In the genomic region with DNA sequence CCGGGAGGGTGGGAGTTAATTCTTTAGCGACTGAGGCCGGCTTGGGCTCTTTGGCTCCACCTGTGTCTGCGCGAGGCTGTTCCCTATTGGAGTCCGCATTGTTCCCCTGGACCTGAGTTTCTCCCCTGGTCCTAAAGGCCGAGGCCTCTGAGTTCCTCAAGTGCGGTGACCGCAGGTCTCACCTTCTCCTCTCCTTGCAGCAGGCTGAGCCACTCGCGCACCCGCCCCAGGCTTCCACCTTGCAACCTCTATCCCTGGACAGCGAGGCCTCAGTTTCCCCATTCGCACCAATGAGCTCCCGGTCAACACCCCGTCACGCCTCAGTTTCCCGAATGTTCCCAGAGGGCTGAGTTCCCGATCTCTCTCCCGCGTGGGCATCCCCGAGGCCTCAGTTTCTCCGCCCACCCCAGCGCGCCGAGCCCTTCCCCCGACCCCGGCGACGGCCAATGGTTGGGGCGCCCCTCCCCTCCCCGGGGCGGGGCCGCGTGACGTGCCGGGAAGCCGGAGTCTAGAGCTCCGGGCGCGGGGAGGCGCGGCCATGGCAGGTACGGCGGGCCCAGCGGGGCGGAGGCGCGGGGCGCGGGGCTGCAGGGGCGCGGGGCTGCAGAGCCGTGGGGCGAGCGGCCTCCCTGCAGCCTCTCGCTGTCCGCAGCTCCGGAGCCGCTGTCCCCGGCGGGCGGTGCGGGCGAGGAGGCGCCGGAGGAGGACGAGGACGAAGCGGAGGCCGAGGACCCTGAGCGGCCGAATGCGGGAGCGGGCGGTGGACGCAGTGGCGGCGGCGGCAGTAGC, we compare ENCODE assay signal across 1 cellular context.
TF ChIP-seq lines count a peak whose summit lies in the region.

A gene with protein sequence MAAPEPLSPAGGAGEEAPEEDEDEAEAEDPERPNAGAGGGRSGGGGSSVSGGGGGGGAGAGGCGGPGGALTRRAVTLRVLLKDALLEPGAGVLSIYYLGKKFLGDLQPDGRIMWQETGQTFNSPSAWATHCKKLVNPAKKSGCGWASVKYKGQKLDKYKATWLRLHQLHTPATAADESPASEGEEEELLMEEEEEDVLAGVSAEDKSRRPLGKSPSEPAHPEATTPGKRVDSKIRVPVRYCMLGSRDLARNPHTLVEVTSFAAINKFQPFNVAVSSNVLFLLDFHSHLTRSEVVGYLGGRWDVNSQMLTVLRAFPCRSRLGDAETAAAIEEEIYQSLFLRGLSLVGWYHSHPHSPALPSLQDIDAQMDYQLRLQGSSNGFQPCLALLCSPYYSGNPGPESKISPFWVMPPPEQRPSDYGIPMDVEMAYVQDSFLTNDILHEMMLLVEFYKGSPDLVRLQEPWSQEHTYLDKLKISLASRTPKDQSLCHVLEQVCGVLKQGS (plus strand): TSS at position 507 of the 789 bp plus-strand sequence. CDS start 32 bp downstream, at position 539.

TF ChIP-seq in HEK293, 187 proteins besides CTCF, POLR2A, EP300 and RAD21 (continued from another document and continues in another):
- TF ChIP-seq ZNF629 (tag by site-specific recombination; IDR thresholded peaks at IDR 0.05) (peak; percentile 59; the same call in 1 of the 2 replicates), ZFP3 (tag by site-specific recombination; IDR thresholded peaks at IDR 0.05; ENCODE audit: low read depth) (0 out of 2 replicates have a peak, but pooled peaks have one; percentile 15), ZNF768 (tag by site-specific recombination; IDR thresholded peaks at IDR 0.05) (no peak), ZNF184 (tag by site-specific recombination; IDR thresholded peaks at IDR 0.05) (no peak), ZNF433 (tag by site-specific recombination; IDR thresholded peaks at IDR 0.05; ENCODE audit: low read depth) (no peak; the same call in 1 of the 2 replicates), ZNF530 (tag by site-specific recombination; IDR thresholded peaks at IDR 0.05; ENCODE audit: low read depth) (no peak), ZNF394 (tag by site-specific recombination; IDR thresholded peaks at IDR 0.05; ENCODE audit: borderline replicate concordance) (peak; percentile 30; the same call in 1 of the 2 replicates), ZNF366 (tag by site-specific recombination; conservative IDR thresholded peaks at IDR 0.05) (no peak), ZNF202 (tag by site-specific recombination; IDR thresholded peaks at IDR 0.05; ENCODE audit: borderline replicate concordance) (no peak), ZIC2 (tag by site-specific recombination; IDR thresholded peaks at IDR 0.05) (0 out of 2 replicates have a peak, but pooled peaks have one; percentile 10), ZNF214 (tag by site-specific recombination; IDR thresholded peaks at IDR 0.05; ENCODE audit: borderline replicate concordance) (no peak), ZNF510 (tag by site-specific recombination; IDR thresholded peaks at IDR 0.05; ENCODE audit: insufficient replicate concordance) (no peak), PRDM2 (tag by site-specific recombination; IDR thresholded peaks at IDR 0.05; ENCODE audit: borderline replicate concordance) (no peak), ZNF302 (tag by site-specific recombination; IDR thresholded peaks at IDR 0.05; ENCODE audit: low read depth) (no peak), ZNF18 (tag by site-specific recombination; IDR thresholded peaks at IDR 0.05) (no peak), ZNF19 (tag by site-specific recombination; IDR thresholded peaks at IDR 0.05; ENCODE audit: low read depth) (no peak), GLI2 (tag by site-specific recombination; IDR thresholded peaks at IDR 0.05; ENCODE audit: borderline replicate concordance, low read depth) (no peak), ZSCAN4 (tag by site-specific recombination; IDR thresholded peaks at IDR 0.05) (no peak), ZNF791 (tag by site-specific recombination; IDR thresholded peaks at IDR 0.05) (no peak), ZNF792 (tag by site-specific recombination; IDR thresholded peaks at IDR 0.05) (no peak), ZNF501 (tag by site-specific recombination; IDR thresholded peaks at IDR 0.05) (peak; percentile 77; the same call in 1 of the 2 replicates), ZBTB44 (tag by site-specific recombination; IDR thresholded peaks at IDR 0.05) (no peak), ZNF560 (tag by site-specific recombination; IDR thresholded peaks at IDR 0.05; ENCODE audit: borderline replicate concordance) (no peak), ZNF274 (IDR thresholded peaks at IDR 0.05; ENCODE audit: low read length) (no peak), ZNF274 (tag by site-specific recombination; IDR thresholded peaks at IDR 0.05; ENCODE audit: borderline replicate concordance) (no peak), HOXD13 (CRISPR knock-in tag; IDR thresholded peaks at IDR 0.05; ENCODE audit: borderline replicate concordance) (no peak), INSM2 (tag by site-specific recombination; IDR thresholded peaks at IDR 0.05) (peak; percentile 72; the same call in 1 of the 2 replicates), GLIS1 (tag by site-specific recombination; IDR thresholded peaks at IDR 0.05) (peak; percentile 44; the same call in 1 of the 2 replicates), ZNF266 (tag by site-specific recombination; IDR thresholded peaks at IDR 0.05; ENCODE audit: low read depth) (no peak), ZNF335 (tag by site-specific recombination; conservative IDR thresholded peaks at IDR 0.05) (peak; percentile 91)
- TF ChIP-seq, protein P1, sequence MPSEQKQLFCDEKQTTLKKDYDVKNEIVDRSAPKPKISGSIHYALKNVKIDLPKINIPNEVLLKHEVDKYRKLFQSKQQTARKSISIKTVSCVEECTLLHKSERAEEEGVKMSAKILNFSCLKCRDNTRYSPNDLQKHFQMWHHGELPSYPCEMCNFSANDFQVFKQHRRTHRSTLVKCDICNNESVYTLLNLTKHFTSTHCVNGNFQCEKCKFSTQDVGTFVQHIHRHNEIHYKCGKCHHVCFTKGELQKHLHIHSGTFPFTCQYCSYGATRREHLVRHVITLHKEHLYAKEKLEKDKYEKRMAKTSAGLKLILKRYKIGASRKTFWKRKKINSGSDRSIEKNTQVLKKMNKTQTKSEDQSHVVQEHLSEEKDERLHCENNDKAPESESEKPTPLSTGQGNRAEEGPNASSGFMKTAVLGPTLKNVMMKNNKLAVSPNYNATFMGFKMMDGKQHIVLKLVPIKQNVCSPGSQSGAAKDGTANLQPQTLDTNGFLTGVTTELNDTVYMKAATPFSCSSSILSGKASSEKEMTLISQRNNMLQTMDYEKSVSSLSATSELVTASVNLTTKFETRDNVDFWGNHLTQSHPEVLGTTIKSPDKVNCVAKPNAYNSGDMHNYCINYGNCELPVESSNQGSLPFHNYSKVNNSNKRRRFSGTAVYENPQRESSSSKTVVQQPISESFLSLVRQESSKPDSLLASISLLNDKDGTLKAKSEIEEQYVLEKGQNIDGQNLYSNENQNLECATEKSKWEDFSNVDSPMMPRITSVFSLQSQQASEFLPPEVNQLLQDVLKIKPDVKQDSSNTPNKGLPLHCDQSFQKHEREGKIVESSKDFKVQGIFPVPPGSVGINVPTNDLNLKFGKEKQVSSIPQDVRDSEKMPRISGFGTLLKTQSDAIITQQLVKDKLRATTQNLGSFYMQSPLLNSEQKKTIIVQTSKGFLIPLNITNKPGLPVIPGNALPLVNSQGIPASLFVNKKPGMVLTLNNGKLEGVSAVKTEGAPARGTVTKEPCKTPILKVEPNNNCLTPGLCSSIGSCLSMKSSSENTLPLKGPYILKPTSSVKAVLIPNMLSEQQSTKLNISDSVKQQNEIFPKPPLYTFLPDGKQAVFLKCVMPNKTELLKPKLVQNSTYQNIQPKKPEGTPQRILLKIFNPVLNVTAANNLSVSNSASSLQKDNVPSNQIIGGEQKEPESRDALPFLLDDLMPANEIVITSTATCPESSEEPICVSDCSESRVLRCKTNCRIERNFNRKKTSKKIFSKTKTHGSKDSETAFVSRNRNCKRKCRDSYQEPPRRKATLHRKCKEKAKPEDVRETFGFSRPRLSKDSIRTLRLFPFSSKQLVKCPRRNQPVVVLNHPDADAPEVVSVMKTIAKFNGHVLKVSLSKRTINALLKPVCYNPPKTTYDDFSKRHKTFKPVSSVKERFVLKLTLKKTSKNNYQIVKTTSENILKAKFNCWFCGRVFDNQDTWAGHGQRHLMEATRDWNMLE (tag by site-specific recombination; conservative IDR thresholded peaks at IDR 0.05; ENCODE audit: low read depth): no peak
- TF ChIP-seq, protein P2, sequence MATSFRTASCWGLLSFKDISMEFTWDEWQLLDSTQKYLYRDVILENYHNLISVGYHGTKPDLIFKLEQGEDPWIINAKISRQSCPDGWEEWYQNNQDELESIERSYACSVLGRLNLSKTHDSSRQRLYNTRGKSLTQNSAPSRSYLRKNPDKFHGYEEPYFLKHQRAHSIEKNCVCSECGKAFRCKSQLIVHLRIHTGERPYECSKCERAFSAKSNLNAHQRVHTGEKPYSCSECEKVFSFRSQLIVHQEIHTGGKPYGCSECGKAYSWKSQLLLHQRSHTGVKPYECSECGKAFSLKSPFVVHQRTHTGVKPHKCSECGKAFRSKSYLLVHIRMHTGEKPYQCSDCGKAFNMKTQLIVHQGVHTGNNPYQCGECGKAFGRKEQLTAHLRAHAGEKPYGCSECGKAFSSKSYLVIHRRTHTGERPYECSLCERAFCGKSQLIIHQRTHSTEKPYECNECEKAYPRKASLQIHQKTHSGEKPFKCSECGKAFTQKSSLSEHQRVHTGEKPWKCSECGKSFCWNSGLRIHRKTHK (tag by site-specific recombination; IDR thresholded peaks at IDR 0.05): no peak
